Comparison of ENCODE assay signal across 14 cellular contexts in the genomic region with DNA sequence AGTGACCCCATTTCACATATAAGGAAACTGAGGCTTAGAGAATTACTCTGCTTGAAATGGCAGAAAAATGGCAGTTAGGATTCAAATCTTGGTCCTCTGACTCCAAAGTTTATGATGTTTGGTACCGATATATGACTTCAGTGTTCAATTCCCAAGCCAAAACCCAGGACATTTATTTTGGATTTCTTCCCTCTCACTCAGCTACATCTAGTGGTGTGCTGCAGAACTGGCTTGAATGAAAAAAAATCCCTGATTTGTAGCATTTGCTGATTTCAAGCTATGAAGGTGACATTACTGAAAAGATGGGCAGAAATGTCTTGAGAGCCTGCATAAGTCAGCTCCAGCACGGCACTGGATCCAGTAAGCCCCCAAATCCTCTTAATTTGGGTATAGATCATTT.
DNase-seq lines count a peak whose midpoint lies in the region; ATAC-seq and TF ChIP-seq lines count a peak whose summit lies in the region.
"Had no signal": no experiment of that assay in that cellular context is flagged by ENCODE, and none has a peak within 500 bp of the region (broad histone marks: within the 10 kb centered on the region; RNA-seq: fewer than 3 reads in every experiment).

No MANE protein-coding gene starts in this region.

- no peak overlapping the region for H3K4me2 ChIP-seq in neural progenitor cell

- no peaks in the 10 kb centered on the region for H4K20me1 ChIP-seq in neural progenitor cell (ENCODE audit: low read depth)

- H3F3A ChIP-seq in neural progenitor cell (ENCODE audit: low read depth) = no peaks in the 10 kb centered on the region

- no peak overlapping the region for H3K4me3 Mint-ChIP-seq in neural progenitor cell
- H3K4me3 Mint-ChIP-seq in natural killer cell = no peak overlapping the region
- H3K4me3 Mint-ChIP-seq in CD4-positive, alpha-beta T cell = no peak overlapping the region
- H3K4me3 Mint-ChIP-seq: activated naive CD8-positive, alpha-beta T cell; T-helper 2 cell treated with Interferon-gamma antibody and Interleukin-4, amounts not matched to agents 5 μg/mL and 100 μg/mL, for 36 hours had no signal

- CTCF ChIA-PET in CD4-positive, alpha-beta T cell (lab: Charles Lee) = no interaction called here

- H3K27ac Mint-ChIP-seq in neural progenitor cell = no peak overlapping the region
- no peak overlapping the region for H3K27ac Mint-ChIP-seq in natural killer cell
- H3K27ac Mint-ChIP-seq in CD4-positive, alpha-beta T cell = no peak overlapping the region
- H3K27ac Mint-ChIP-seq: activated naive CD8-positive, alpha-beta T cell; T-helper 2 cell treated with Interferon-gamma antibody and Interleukin-4, amounts not matched to agents 5 μg/mL and 100 μg/mL, for 36 hours had no signal

- no peaks in the 10 kb centered on the region for H3K79me2 ChIP-seq in neural progenitor cell (ENCODE audit: low read depth)

- H3K9me3 Mint-ChIP-seq in neural progenitor cell = no peaks in the 10 kb centered on the region
- peaks cover 0 to 2% of the 10 kb centered on the region in 2 donors for H3K9me3 Mint-ChIP-seq in natural killer cell
- H3K9me3 Mint-ChIP-seq in CD4-positive, alpha-beta T cell = no peaks in the 10 kb centered on the region
- H3K9me3 Mint-ChIP-seq: T-helper 2 cell treated with Interferon-gamma antibody and Interleukin-4, amounts not matched to agents 5 μg/mL and 100 μg/mL, for 36 hours had no signal

- no peak overlapping the region for H3K9ac ChIP-seq in neural progenitor cell

- peak; percentile 50 for DNase-seq in EH (ENCODE audit: low read depth)
- peak; percentile 2 for DNase-seq in dermis blood vessel endothelial cell
- no peak for DNase-seq in neural progenitor cell (ENCODE audit: low spot score)
- DNase-seq in natural killer cell = no peak
- no peak for DNase-seq in CD4-positive, alpha-beta T cell
- DNase-seq in ACHN = no peak
- DNase-seq in kidney glomerular epithelial cell (lab: John Stamatoyannopoulos, UW) = no peak
- DNase-seq: NCI-H1105 treated with DMSO at 0.1 percent for 48 hours; OCI-M1; stimulated activated naive CD4-positive, alpha-beta T cell had no signal

- POLR2A ChIA-PET in CD4-positive, alpha-beta T cell (lab: Charles Lee) = no interaction called here

- H3K27me3 ChIP-seq in neural progenitor cell = no peaks in the 10 kb centered on the region
- H3K27me3 ChIP-seq in CD4-positive, alpha-beta T cell (ENCODE audit: control insufficient read depth, insufficient read depth, low read length) = no peaks in the 10 kb centered on the region
- H3K27me3 ChIP-seq: neutrophil had no signal

- intact Hi-C loops in natural killer cell (cut with micrococcal nuclease) = no loop called here
- intact Hi-C loops in CD4-positive, alpha-beta T cell (cut with DNase I, micrococcal nuclease) = no loop called here

- no peak overlapping the region for H3K27ac ChIP-seq in neural progenitor cell
- no peak overlapping the region for H3K27ac ChIP-seq in CD4-positive, alpha-beta T cell (ENCODE audit: low read depth, low read length)
- H3K27ac ChIP-seq: neutrophil had no signal

- in situ Hi-C loops in ACHN (cut with HindIII; ENCODE audit: low pct_ligation_motif_present, low pct_unique_long_range_greater_than_20kb, low sequenced_read_pairs) = no loop called here

- no peaks in the 10 kb centered on the region for H3K27me3 Mint-ChIP-seq in neural progenitor cell (ENCODE audit: insufficient read depth, low read depth)
- peaks cover 0 to 2% of the 10 kb centered on the region in 2 donors for H3K27me3 Mint-ChIP-seq in natural killer cell (ENCODE audit: low read depth in 2 of 2)
- H3K27me3 Mint-ChIP-seq in CD4-positive, alpha-beta T cell = no peaks in the 10 kb centered on the region
- H3K27me3 Mint-ChIP-seq: activated naive CD8-positive, alpha-beta T cell had no signal

- no peaks in the 10 kb centered on the region for H3K4me1 ChIP-seq in neural progenitor cell

- H3K9me3 ChIP-seq in neural progenitor cell (ENCODE audit: low read depth) = no peaks in the 10 kb centered on the region
- H3K9me3 ChIP-seq in CD4-positive, alpha-beta T cell (ENCODE audit: control insufficient read depth, low read length) = no peaks in the 10 kb centered on the region
- H3K9me3 ChIP-seq: neutrophil had no signal

- no peaks in the 10 kb centered on the region for H3K36me3 ChIP-seq in neural progenitor cell
- H3K36me3 ChIP-seq: neutrophil had no signal

- TF ChIP-seq CTCF in LNCAP (IDR thresholded peaks at IDR 0.05) = peak; percentile 52
- TF ChIP-seq CTCF in neural progenitor cell (IDR thresholded peaks at IDR 0.05) = peak; percentile 14
- TF ChIP-seq CTCF in natural killer cell (IDR thresholded peaks at IDR 0.05) = no peak
- no peak for TF ChIP-seq CTCF in CD4-positive, alpha-beta T cell (IDR thresholded peaks at IDR 0.05)

- H3K4me3 ChIP-seq in neural progenitor cell = no peak overlapping the region

- H3K4me1 Mint-ChIP-seq in neural progenitor cell (no peaks in the 10 kb centered on the region), natural killer cell (no peaks in the 10 kb centered on the region)
- H3K4me1 Mint-ChIP-seq in CD4-positive, alpha-beta T cell (ENCODE audit: low read depth) = no peaks in the 10 kb centered on the region

- ATAC-seq in natural killer cell = no peak
- ATAC-seq in CD4-positive, alpha-beta T cell (ENCODE audit: poor library complexity) = no peak

- H2AFZ ChIP-seq in neural progenitor cell (replicated peaks) = no peak overlapping the region

- H3K36me3 Mint-ChIP-seq in neural progenitor cell (no peaks in the 10 kb centered on the region), natural killer cell (no peaks in the 10 kb centered on the region)
- H3K36me3 Mint-ChIP-seq in CD4-positive, alpha-beta T cell (ENCODE audit: low read depth) = no peaks in the 10 kb centered on the region

Comparison
In these comparisons a context has a peak if more than half of its experiments do, and no peak if none do; other contexts are left out.
1. DNase-seq: peak in EH (single experiment) and dermis blood vessel endothelial cell (single experiment); none in neural progenitor cell (single experiment), natural killer cell (single experiment), CD4-positive, alpha-beta T cell (0 of 10), ACHN (single experiment) and kidney glomerular epithelial cell (single experiment).
2. CTCF ChIP-seq: peak in LNCAP (single experiment) and neural progenitor cell (single experiment); none in natural killer cell (single experiment) and CD4-positive, alpha-beta T cell (single experiment).